Comparison of ENCODE assay signal across 1 cellular context in genomic region chr14:74686324-74686723, GRCh38.
TF ChIP-seq lines count a peak whose summit lies in the region.

No MANE protein-coding gene starts in this region.

TF ChIP-seq in GM23338, 12 proteins besides CTCF, POLR2A, EP300 and RAD21 (continued from another document):
- TF ChIP-seq ZNF462 (CRISPR knock-in tag; IDR thresholded peaks at IDR 0.05), result no peak
- no peak for TF ChIP-seq CREB1 (CRISPR knock-in tag; IDR thresholded peaks at IDR 0.05; ENCODE audit: low read depth)
- TF ChIP-seq ZNF331 (CRISPR knock-in tag; IDR thresholded peaks at IDR 0.05; ENCODE audit: low read depth), result no peak
- no peak for TF ChIP-seq NANOG (IDR thresholded peaks at IDR 0.05; ENCODE audit: borderline replicate concordance)
- no peak for TF ChIP-seq REST (IDR thresholded peaks at IDR 0.05; ENCODE audit: unreplicated experiment)
- TF ChIP-seq POLR2AphosphoS5 (IDR thresholded peaks at IDR 0.05; ENCODE audit: low read depth), result no peak
